Comparison of ENCODE assay signal across 13 cellular contexts in the genomic region with DNA sequence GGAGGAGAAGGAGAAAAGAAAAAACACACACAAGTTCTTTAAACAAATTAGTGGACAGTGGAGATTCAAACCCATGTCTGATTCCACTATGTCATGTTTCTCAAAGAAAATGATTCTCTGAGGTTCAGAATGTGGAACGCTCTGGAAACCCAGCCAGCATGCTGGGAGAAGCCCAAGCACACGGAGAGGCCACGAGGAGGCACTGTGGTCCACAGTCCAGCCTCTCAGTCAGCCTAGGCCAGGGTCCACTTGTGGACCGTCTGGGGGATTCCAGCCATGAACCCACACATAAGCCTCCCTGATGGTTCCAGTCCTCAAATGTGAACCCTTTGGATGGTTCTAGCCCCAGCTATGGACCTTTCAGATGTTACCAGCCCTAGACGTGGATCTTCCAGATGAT.
DNase-seq lines count a peak whose midpoint lies in the region; ATAC-seq and TF ChIP-seq lines count a peak whose summit lies in the region.
"Had no signal": no experiment of that assay in that cellular context is flagged by ENCODE, and none has a peak within 500 bp of the region (broad histone marks: within the 10 kb centered on the region; RNA-seq: fewer than 3 reads in every experiment).

No MANE protein-coding gene starts in this region.

- in situ Hi-C loops in GM13976 (cut with MboI; ENCODE audit: low sequenced_read_pairs, unreplicated experiment) = loop anchor here (10.0 kb wide), 3 partner anchors 187 to 433 kb away; no protein-coding TSS in a partner anchor
- in situ Hi-C loops in KBM-7 (cut with MboI; ENCODE audit: low pct_unique_long_range_greater_than_20kb, low sequenced_read_pairs) = loop anchor here (10.0 kb wide), 1 partner anchor 217 kb away; no protein-coding TSS in a partner anchor

- DNase-seq in AG09319 (ENCODE audit: extremely low read depth, low read depth) (no peak), GM13976 (ENCODE audit: low spot score) (no peak), astrocyte of the hippocampus (ENCODE audit: low read depth, low spot score) (peak; percentile 11), kidney tubule cell (ENCODE audit: low spot score) (peak; percentile 43), KBM-7 (no peak), NCI-H1436 (lab: John Stamatoyannopoulos, UW) (no peak), RKO (ENCODE audit: low spot score) (no peak)
- DNase-seq: activated CD4-positive, alpha-beta memory T cell treated with anti-CD3 and anti-CD28 coated beads for 36 hours; glutamatergic neuron; naive thymus-derived CD4-positive, alpha-beta T cell; PC-9; stimulated activated CD4-positive, alpha-beta T cell treated with anti-CD3 and anti-CD28 coated beads, Interleukin-4, amount 100 ng/mL, for 1 hour had no signal

- TF ChIP-seq CTCF in AG09319 (IDR thresholded peaks at IDR 0.05; ENCODE audit: low read depth, low read length) (peak; percentile 38), GM13976 (IDR thresholded peaks at IDR 0.05; ENCODE audit: borderline replicate concordance, control extremely low read depth, extremely low read depth, insufficient read depth, missing control alignments) (peak; percentile 40)

- no peak for ATAC-seq in HG02623 (IDR thresholded peaks at IDR 0.05; ENCODE audit: unreplicated experiment)
- ATAC-seq: naive thymus-derived CD4-positive, alpha-beta T cell had no signal

Comparison
In these comparisons a context has a peak if more than half of its experiments do, and no peak if none do; other contexts are left out.
1. DNase-seq: peak in astrocyte of the hippocampus (single experiment) and kidney tubule cell (single experiment); none in AG09319 (single experiment), GM13976 (single experiment), KBM-7 (single experiment), NCI-H1436 (single experiment) and RKO (single experiment).